ENCODE assay signal across 8 cellular contexts in genomic region chr1:148951336-148952227, GRCh38.
DNase-seq lines count a peak whose midpoint lies in the region; ATAC-seq and TF ChIP-seq lines count a peak whose summit lies in the region.
"Not testable (repeated sequence)": the region's sequence is repeated elsewhere in the genome, so short reads cannot be mapped to it uniquely, and the experiment has no call there.

No MANE protein-coding gene starts in this region.

- peak in 1 of 2 donors; percentile 71 for TF ChIP-seq POLR2A in Peyer's patch (IDR thresholded peaks at IDR 0.05)
- not testable (repeated sequence) for TF ChIP-seq POLR2A in esophagus muscularis mucosa (IDR thresholded peaks at IDR 0.05; ENCODE audit: low read depth)

- H3K9ac ChIP-seq in muscle layer of colon (ENCODE audit: low read length) = not testable (repeated sequence)

- H3K4me3 Mint-ChIP-seq in activated T-cell treated with anti-CD3 and anti-CD28 coated beads, Interleukin-2, amount 50 U/mL, for 24 hours = peak overlapping the region; percentile 77

- not testable (repeated sequence) for H3K36me3 ChIP-seq in Peyer's patch; esophagus muscularis mucosa; muscle layer of colon (ENCODE audit: insufficient read depth, low read length)

- peak overlapping the region; percentile 75 to 80 (median 78) for H3K27ac ChIP-seq in Peyer's patch
- H3K27ac ChIP-seq in esophagus muscularis mucosa (replicated peaks in 1 of 4) = peak overlapping the region; percentile 74 to 82 (median 82)
- H3K27ac ChIP-seq in muscle layer of colon (ENCODE audit: low read depth, low read length) = peak overlapping the region; percentile 58

- H3K4me1 Mint-ChIP-seq in activated T-cell treated with anti-CD3 and anti-CD28 coated beads, Interleukin-2, amount 50 U/mL, for 24 hours (ENCODE audit: low read depth) = peaks cover 16% of the 10 kb centered on the region

- H3K27ac Mint-ChIP-seq in activated T-cell treated with anti-CD3 and anti-CD28 coated beads, Interleukin-2, amount 50 U/mL, for 24 hours = peak overlapping the region; percentile 91

- not testable (repeated sequence) for H3K36me3 Mint-ChIP-seq in activated T-cell treated with anti-CD3 and anti-CD28 coated beads, Interleukin-2, amount 50 U/mL, for 24 hours (ENCODE audit: low read depth)

- H3K27me3 ChIP-seq in Peyer's patch; esophagus muscularis mucosa; muscle layer of colon (ENCODE audit: control insufficient read depth in 1 of 2, insufficient read depth in 2 of 2, low read length in 2 of 2): not testable (repeated sequence)

- TF ChIP-seq CTCF in Peyer's patch (IDR thresholded peaks at IDR 0.05) (peak in 3 of 6 experiments; percentile 37 to 61 (median 41)), esophagus muscularis mucosa (IDR thresholded peaks at IDR 0.05) (peak in 1 of 3 experiments; percentile 16)

- 4% methylated on average over 10 of the region's 44 CpGs for WGBS in esophagus muscularis mucosa

- in situ Hi-C loops in Caki2 (cut with HindIII; ENCODE audit: low pct_unique_long_range_greater_than_20kb, low sequenced_read_pairs) = not testable (repeated sequence)

- DNase-seq in Caki2 (ENCODE audit: low read depth) (peak; percentile 93), KG1 (lab: John Stamatoyannopoulos, UW) (peak; percentile 35), Peyer's patch (peak; percentile 68 to 93 (median 85)), esophagus muscularis mucosa (ENCODE audit: extremely low spot score) (peak; percentile 91)
- peak; percentile 84 for DNase-seq in activated T-cell treated with anti-CD3 and anti-CD28 coated beads, Interleukin-2, amount 50 U/mL, for 24 hours
- peak; percentile 39 to 42 for DNase-seq in stimulated activated CD8-positive, alpha-beta memory T cell treated with anti-CD3 and anti-CD28 coated beads, Interleukin-2, amount 100 ng/mL, for 1 hour (ENCODE audit: low read depth in 2 of 2)

- not testable (repeated sequence) for H3K9me3 Mint-ChIP-seq in activated T-cell treated with anti-CD3 and anti-CD28 coated beads, Interleukin-2, amount 50 U/mL, for 24 hours

- TF ChIP-seq EP300 in esophagus muscularis mucosa (IDR thresholded peaks at IDR 0.05) = not testable (repeated sequence)

- peak overlapping the region; percentile 41 to 67 (median 54) for H3K4me3 ChIP-seq in Peyer's patch
- H3K4me3 ChIP-seq in esophagus muscularis mucosa = peak overlapping the region; percentile 53 to 68 (median 57)
- H3K4me3 ChIP-seq in muscle layer of colon (ENCODE audit: low read depth in 1 of 2, low read length in 2 of 2) = peak overlapping the region; percentile 42 to 47

- ATAC-seq in GM21825 (IDR thresholded peaks at IDR 0.05; ENCODE audit: unreplicated experiment) = peak; percentile 57

- H3K4me1 ChIP-seq in Peyer's patch; esophagus muscularis mucosa; muscle layer of colon (ENCODE audit: insufficient read depth, low read length): not testable (repeated sequence)

- H3K9me3 ChIP-seq in Peyer's patch; esophagus muscularis mucosa; muscle layer of colon (ENCODE audit: low read length): not testable (repeated sequence)

- intact Hi-C loops in esophagus muscularis mucosa (cut with DNase I) = not testable (repeated sequence)

- H3K27me3 Mint-ChIP-seq in activated T-cell treated with anti-CD3 and anti-CD28 coated beads, Interleukin-2, amount 50 U/mL, for 24 hours = not testable (repeated sequence)

Comparison
In these comparisons a context has a peak if more than half of its experiments do, and no peak if none do; other contexts are left out.
1. Peak in every context shown above with its lines: DNase-seq, ATAC-seq, H3K4me3 ChIP-seq and H3K27ac ChIP-seq.
2. DNase-seq: peak in every context shown above with its lines; median percentile 93 in Caki2; 91 in esophagus muscularis mucosa; 85 in Peyer's patch; 84 in activated T-cell treated with anti-CD3 and anti-CD28 coated beads, Interleukin-2, amount 50 U/mL, for 24 hours; 40 in stimulated activated CD8-positive, alpha-beta memory T cell treated with anti-CD3 and anti-CD28 coated beads, Interleukin-2, amount 100 ng/mL, for 1 hour; 35 in KG1.